ENCODE assay signal across 7 cellular contexts in the genomic region with DNA sequence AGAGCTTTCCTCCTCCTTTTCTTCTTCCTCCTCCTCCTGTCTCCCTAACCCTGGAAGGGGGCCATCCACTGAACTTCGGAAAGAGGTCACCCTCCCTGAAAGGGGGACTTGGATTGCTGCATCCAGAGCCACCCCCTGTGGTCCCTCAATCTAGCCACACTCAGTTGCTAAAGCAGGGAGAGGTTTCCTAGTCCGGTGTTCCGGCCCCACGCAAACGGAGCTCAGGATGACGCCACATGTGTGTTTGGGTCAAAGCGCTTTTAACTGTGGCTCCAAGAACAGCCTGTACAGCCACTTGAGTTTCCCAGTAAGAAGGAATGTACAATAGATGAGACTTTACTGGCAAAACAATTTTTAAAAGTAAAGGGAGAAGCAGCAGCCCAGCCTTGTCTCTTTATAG.
DNase-seq lines count a peak whose midpoint lies in the region; ATAC-seq and TF ChIP-seq lines count a peak whose summit lies in the region.
"Not testable (repeated sequence)": the region's sequence is repeated elsewhere in the genome, so short reads cannot be mapped to it uniquely, and the experiment has no call there.

No MANE protein-coding gene starts in this region.

- H3K4me3 ChIP-seq in Panc1 (ENCODE audit: low read depth in 2 of 2, low read length in 2 of 2); epithelial cell of proximal tubule (ENCODE audit: low read depth, low read length); prostate gland; suprapubic skin: not testable (repeated sequence)

- peak; percentile 86 for TF ChIP-seq EP300 in suprapubic skin (IDR thresholded peaks at IDR 0.05)

- not testable (repeated sequence) for H3K27me3 ChIP-seq in Panc1 (ENCODE audit: control insufficient read depth, insufficient read depth, low read length); prostate gland (replicated peaks; ENCODE audit: insufficient read depth); suprapubic skin

- not testable (repeated sequence) for BruUV-seq in Panc1 (replicated peaks; lab: Mats Ljungman, UMichigan)

- TF ChIP-seq CTCF in Panc1 (IDR thresholded peaks at IDR 0.05); epithelial cell of proximal tubule (conservative IDR thresholded peaks at IDR 0.05; ENCODE audit: low read depth, low read length); prostate gland (IDR thresholded peaks at IDR 0.05); suprapubic skin (IDR thresholded peaks at IDR 0.05): not testable (repeated sequence)

- TF ChIP-seq POLR2A in prostate gland (IDR thresholded peaks at IDR 0.05); suprapubic skin (IDR thresholded peaks at IDR 0.05): not testable (repeated sequence)

- POLR2A ChIA-PET in Panc1 (lab: Charles Lee), result not testable (repeated sequence)

- H3K4me1 ChIP-seq in Panc1 (ENCODE audit: control insufficient read depth, insufficient read depth, low read length); prostate gland (replicated peaks): not testable (repeated sequence)
- H3K4me1 ChIP-seq in suprapubic skin, result peaks cover 17% of the 10 kb centered on the region

- not testable (repeated sequence) for ATAC-seq in Panc1
- ATAC-seq in Right ventricle myocardium inferior, result peak; percentile 87

- CTCF ChIA-PET in Panc1 (lab: Charles Lee), result not testable (repeated sequence)

- intact Hi-C loops in Panc1 (cut with micrococcal nuclease; ENCODE audit: unreplicated experiment); Right ventricle myocardium inferior (cut with DNase I); prostate gland (cut with DNase I): not testable (repeated sequence)

- in situ Hi-C loops in Panc1 (cut with HindIII; ENCODE audit: low pct_unique_long_range_greater_than_20kb, low sequenced_read_pairs), result not testable (repeated sequence)

- H3K27ac ChIP-seq in Panc1 (ENCODE audit: low read length) (peak overlapping the region; percentile 8; the same call in 1 of the 2 replicates), prostate gland (peak overlapping the region; percentile 69 to 73), suprapubic skin (peak overlapping the region; percentile 81)

- DNase-seq in Panc1 (ENCODE audit: low read depth, low spot score); suprapubic skin (ENCODE audit: low spot score in 2 of 2): not testable (repeated sequence)
- DNase-seq in epithelial cell of proximal tubule (ENCODE audit: low read depth), result peak; percentile 67
- DNase-seq in Right ventricle myocardium inferior (ENCODE audit: missing footprints), result peak; percentile 67
- peak; percentile 59 for DNase-seq in kidney tubule cell (ENCODE audit: low spot score)
- DNase-seq in midbrain (lab: John Stamatoyannopoulos, UW), result peak; percentile 23
- DNase-seq in prostate gland (ENCODE audit: low spot score), result peak; percentile 24

- 56% methylated on average over 6 of the region's 7 CpGs for WGBS in prostate gland
- WGBS in suprapubic skin, result 35% methylated on average over 3 of the region's 7 CpGs

- H3K9me3 ChIP-seq in Panc1 (ENCODE audit: control insufficient read depth, insufficient read depth, low read depth, low read length); prostate gland; suprapubic skin: not testable (repeated sequence)

- not testable (repeated sequence) for H3K36me3 ChIP-seq in Panc1 (ENCODE audit: control insufficient read depth, insufficient read depth, low read length); prostate gland; suprapubic skin

Comparison
In these comparisons a context has a peak if more than half of its experiments do, and no peak if none do; other contexts are left out.
1. H3K27ac ChIP-seq: peak in every context shown above with its lines; median percentile 81 in suprapubic skin; 71 in prostate gland; 8 in Panc1.